8 cellular contexts compared by ENCODE assay signal in the genomic region with DNA sequence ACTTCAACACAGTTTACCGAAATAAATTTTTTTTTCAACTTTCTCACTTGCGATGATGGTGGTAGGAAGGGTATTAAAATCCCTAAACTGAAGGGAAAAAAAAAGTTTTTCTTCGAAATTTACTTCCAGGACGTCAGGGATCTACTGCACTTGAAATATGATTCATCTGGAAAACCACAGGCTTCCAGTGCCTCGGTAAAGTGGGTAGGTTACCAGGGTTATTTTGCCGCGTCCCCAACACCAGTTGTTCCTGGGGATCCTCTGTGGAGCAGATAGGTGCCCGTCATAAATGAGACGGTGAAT. TPM values are rescaled to one million over a fixed set of nuclear protein-coding genes. Genes with fewer than 3 reads are reported as not detected.
DNase-seq lines count a peak whose midpoint lies in the region; ATAC-seq and TF ChIP-seq lines count a peak whose summit lies in the region.

No MANE protein-coding gene starts in this region.

- POLR2A ChIA-PET in OCI-LY7 (lab: Charles Lee), result interaction anchor here (0.6 to 1.0 kb wide), 4 partner anchors 14 to 80 kb away, joined by 3 to 6 read pairs (median 4); no protein-coding TSS in a partner anchor

- peak overlapping the region; percentile 74 for H3K9ac ChIP-seq in neuronal stem cell (ENCODE audit: low read depth, low read length, poor library complexity)

- H3K27ac ChIP-seq in OCI-LY7 (ENCODE audit: low read depth, low read length, poor library complexity, severe bottlenecking) (peak overlapping the region; percentile 88), neuronal stem cell (replicated peaks; ENCODE audit: low read length) (peak overlapping the region; percentile 99)

- H4K91ac ChIP-seq in neuronal stem cell (ENCODE audit: low read depth, low read length, poor library complexity), result no peak overlapping the region

- H3K4me1 ChIP-seq in OCI-LY7 (ENCODE audit: insufficient read depth, low read length, poor library complexity, severe bottlenecking) (peaks cover 14% of the 10 kb centered on the region), neuronal stem cell (ENCODE audit: control insufficient read depth in 2 of 2, insufficient read depth in 1 of 2, low read depth in 1 of 2, low read length in 2 of 2) (peaks cover 1 to 3% of the 10 kb centered on the region in 2 donors)

- H2AFZ ChIP-seq in OCI-LY7 (ENCODE audit: low read length) (peak overlapping the region; percentile 72), neuronal stem cell (ENCODE audit: low read length) (peak overlapping the region; percentile 92)

- peak overlapping the region; percentile 93 for H3K18ac ChIP-seq in neuronal stem cell (ENCODE audit: low read length)

- H3K4me2 ChIP-seq in OCI-LY7 (ENCODE audit: low read length) (peak overlapping the region; percentile 86), neuronal stem cell (ENCODE audit: insufficient read depth, low read length, poor library complexity, severe bottlenecking) (peak overlapping the region; percentile 85)

- H3K4me3 ChIP-seq in OCI-LY7 (ENCODE audit: low read depth, low read length, poor library complexity, severe bottlenecking) (peak overlapping the region; percentile 78), neuronal stem cell (ENCODE audit: low read length in 2 of 2) (peak overlapping the region; percentile 64 to 96)

- peak overlapping the region; percentile 94 for H2BK15ac ChIP-seq in neuronal stem cell (ENCODE audit: low read length)

- no peak overlapping the region for H2BK120ac ChIP-seq in neuronal stem cell (ENCODE audit: low read depth, low read length)

- H3K23ac ChIP-seq in neuronal stem cell (ENCODE audit: low read depth, low read length, poor library complexity), result peak overlapping the region; percentile 98

- H2AK5ac ChIP-seq in neuronal stem cell (ENCODE audit: low read depth, low read length), result no peak overlapping the region

- no CpG with 5 or more reads among the region's 9 CpGs for whole genome bisulfite sequencing in neuronal stem cell (ENCODE audit: extremely low coverage in 2 of 2, insufficient read length in 2 of 2, insufficient replicate concordance in 1 of 2), 2 donors

- peaks cover 2% of the 10 kb centered on the region for H3K79me1 ChIP-seq in neuronal stem cell (ENCODE audit: low read depth, low read length)

- DNase-seq in Daoy (ENCODE audit: low read depth), result peak; percentile 62
- no peak for DNase-seq in OCI-LY7 (ENCODE audit: low spot score)
- DNase-seq in endothelial cell (ENCODE audit: low spot score), result no peak
- no peak for DNase-seq in neuronal stem cell (ENCODE audit: low spot score)
- DNase-seq in ureter (ENCODE audit: low spot score), result no peak
- no peak for DNase-seq in NCI-H345 (lab: John Stamatoyannopoulos, UW)

- intact Hi-C loops in OCI-LY7 (cut with micrococcal nuclease; ENCODE audit: unreplicated experiment), result loop anchor here (2.0 to 5.0 kb wide), 3 partner anchors 39 to 111 kb away; partner anchors contain the start of genes ADIPOR1 and KLHL12

- H3K4me3 Mint-ChIP-seq in endothelial cell (ENCODE audit: unreplicated experiment), result peak overlapping the region; percentile 94

- no TSS peak for BruUV-seq in OCI-LY7 (replicated peaks; lab: Mats Ljungman, UMichigan)

- no peaks in the 10 kb centered on the region for H3K9me2 ChIP-seq in OCI-LY7 (ENCODE audit: insufficient read depth, low read length)

- TF ChIP-seq CTCF in OCI-LY7 (conservative IDR thresholded peaks at IDR 0.05; ENCODE audit: low read length), result no peak
- TF ChIP-seq CTCF in endothelial cell (IDR thresholded peaks at IDR 0.05; ENCODE audit: unreplicated experiment), result no peak

- CTCF ChIA-PET in OCI-LY7 (lab: Charles Lee; ENCODE audit: unreplicated experiment), result no interaction called here

- no peaks in the 10 kb centered on the region for H3K27me3 ChIP-seq in neuronal stem cell (ENCODE audit: control insufficient read depth in 3 of 3, insufficient read depth in 3 of 3, low read depth in 1 of 3, low read length in 3 of 3)

- no peak overlapping the region for H2BK12ac ChIP-seq in neuronal stem cell (ENCODE audit: low read length)

- H3K14ac ChIP-seq in neuronal stem cell (ENCODE audit: low read length), result no peak overlapping the region

- H3K9me3 ChIP-seq in OCI-LY7 (ENCODE audit: low read length) (no peaks in the 10 kb centered on the region), neuronal stem cell (replicated peaks in 1 of 2; ENCODE audit: control insufficient read depth in 2 of 2, insufficient read depth in 1 of 2, low read depth in 1 of 2, low read length in 2 of 2) (no peaks in the 10 kb centered on the region)

- no peaks in the 10 kb centered on the region for H3K27me3 Mint-ChIP-seq in endothelial cell (ENCODE audit: unreplicated experiment)

- H3K4me1 Mint-ChIP-seq in endothelial cell (ENCODE audit: unreplicated experiment), result peaks cover 12% of the 10 kb centered on the region

- peaks cover 33% of the 10 kb centered on the region for H3K36me3 ChIP-seq in OCI-LY7 (ENCODE audit: insufficient read depth, low read length)
- H3K36me3 ChIP-seq in neuronal stem cell (replicated peaks in 1 of 2; ENCODE audit: control insufficient read depth in 2 of 2, insufficient read depth in 2 of 2, low read length in 2 of 2), result peaks cover 6 to 34% of the 10 kb centered on the region in 2 donors

- peak overlapping the region; percentile 63 for H2BK5ac ChIP-seq in neuronal stem cell (ENCODE audit: low read length)

- ATAC-seq in HG03457 (IDR thresholded peaks at IDR 0.05; ENCODE audit: unreplicated experiment), result no peak
- no peak for ATAC-seq in GM21360 (IDR thresholded peaks at IDR 0.05; ENCODE audit: unreplicated experiment)

- no peak overlapping the region for H4K8ac ChIP-seq in neuronal stem cell (ENCODE audit: low read depth, low read length)

- H3K27ac Mint-ChIP-seq in endothelial cell (ENCODE audit: unreplicated experiment), result peak overlapping the region; percentile 53

- no peaks in the 10 kb centered on the region for H3K9me3 Mint-ChIP-seq in endothelial cell (ENCODE audit: unreplicated experiment)

- no peaks in the 10 kb centered on the region for H4K20me1 ChIP-seq in OCI-LY7 (ENCODE audit: insufficient read depth, low read length)

- peaks cover 5% of the 10 kb centered on the region for H3K36me3 Mint-ChIP-seq in endothelial cell (ENCODE audit: low read depth, unreplicated experiment)

- H3K4ac ChIP-seq in neuronal stem cell (ENCODE audit: low read length), result no peak overlapping the region

- peaks cover 17% of the 10 kb centered on the region for H3K79me2 ChIP-seq in OCI-LY7 (ENCODE audit: insufficient read depth, low read depth, low read length)

RNA-seq across cellular contexts. Expression of gene RABIF, which starts 0.8 kb away (rescaled TPM):
- total RNA-seq in Daoy (2014; rRNA removed; shearing (Covaris generic)), result 5.8 and 5.9 TPM in 2 replicates
- total RNA-seq in OCI-LY7 (2014; rRNA removed; shearing (Covaris generic)), result 5.2 and 7.8 TPM in 2 replicates
- total RNA-seq in OCI-LY7 (2022) (7.8 and 8.8 TPM in 2 replicates), endothelial cell (ENCODE audit: unreplicated experiment) (13.5 TPM), ureter (6.9 TPM)
- polyA plus RNA-seq in neuronal stem cell (2013, experiment 1 of 2), result 7.9 TPM
- polyA plus RNA-seq in neuronal stem cell (2013, experiment 2 of 2), result 7.9 TPM

RNA-seq across cellular contexts. Expression of gene KLHL12, which starts 38.9 kb away (rescaled TPM):
- 22.4 and 34.8 TPM in 2 replicates for total RNA-seq in Daoy (2014; rRNA removed; shearing (Covaris generic))
- 33.9 and 35.7 TPM in 2 replicates for total RNA-seq in OCI-LY7 (2014; rRNA removed; shearing (Covaris generic))
- 46.2 and 46.5 TPM in 2 replicates for total RNA-seq in OCI-LY7 (2022)
- total RNA-seq in endothelial cell (ENCODE audit: unreplicated experiment), result 31.5 TPM
- 20.0 TPM for polyA plus RNA-seq in neuronal stem cell (2013, experiment 1 of 2)
- 20.3 TPM for polyA plus RNA-seq in neuronal stem cell (2013, experiment 2 of 2)
- 35.4 TPM for total RNA-seq in ureter
